ENCODE assay signal across 9 cellular contexts in genomic region chr14:70415788-70416187, GRCh38. TPM values are rescaled to one million over a fixed set of nuclear protein-coding genes. Genes with fewer than 3 reads are reported as not detected.
DNase-seq lines count a peak whose midpoint lies in the region; ATAC-seq and TF ChIP-seq lines count a peak whose summit lies in the region.
"Had no signal": no experiment of that assay in that cellular context is flagged by ENCODE, and none has a peak within 500 bp of the region (broad histone marks: within the 10 kb centered on the region; RNA-seq: fewer than 3 reads in every experiment).

No MANE protein-coding gene starts in this region.

- no peak for ATAC-seq in GM19397 (IDR thresholded peaks at IDR 0.05; ENCODE audit: unreplicated experiment)

- no peak for TF ChIP-seq POLR2A in Peyer's patch (IDR thresholded peaks at IDR 0.05)

- H3K27me3 ChIP-seq in Peyer's patch (no peaks in the 10 kb centered on the region), rectal smooth muscle tissue (ENCODE audit: control insufficient read depth, insufficient read depth, low read length) (no peaks in the 10 kb centered on the region), SJCRH30 (no peaks in the 10 kb centered on the region)
- H3K27me3 ChIP-seq: neutrophil had no signal

- peaks cover 0 to 6% (median 2%) of the 10 kb centered on the region in 4 donors for H3K4me1 ChIP-seq in Peyer's patch
- H3K4me1 ChIP-seq in rectal smooth muscle tissue (ENCODE audit: control insufficient read depth, insufficient read depth, low read length): peaks cover 3% of the 10 kb centered on the region
- H3K4me1 ChIP-seq in SJCRH30: no peaks in the 10 kb centered on the region

- H3K27ac ChIP-seq in Peyer's patch (no peak overlapping the region), rectal smooth muscle tissue (ENCODE audit: low read depth, low read length) (no peak overlapping the region), SJCRH30 (no peak overlapping the region)
- H3K27ac ChIP-seq: neutrophil had no signal

- DNase-seq in GM12864 (ENCODE audit: low read depth) (no peak), Peyer's patch (no peak), fibroblast of mammary gland (ENCODE audit: low read depth) (no peak), SJCRH30 (no peak), A172 (ENCODE audit: low spot score) (no peak), NCI-H1048 (lab: John Stamatoyannopoulos, UW) (no peak)

- H3K9me3 ChIP-seq in Peyer's patch (no peaks in the 10 kb centered on the region), SJCRH30 (replicated peaks) (no peaks in the 10 kb centered on the region)
- H3K9me3 ChIP-seq: neutrophil had no signal

- H3K9ac ChIP-seq in rectal smooth muscle tissue (ENCODE audit: low read length): no peak overlapping the region

- H3K4me3 ChIP-seq in GM12864 (ENCODE audit: low read depth, low read length) (peak overlapping the region; percentile 72; the same call in 1 of the 2 replicates), Peyer's patch (peak overlapping the region; percentile 52 to 69 (median 61)), fibroblast of mammary gland (ENCODE audit: control insufficient read depth, low read depth, low read length) (peak overlapping the region; percentile 11), rectal smooth muscle tissue (ENCODE audit: low read length) (peak overlapping the region; percentile 72), SJCRH30 (no peak overlapping the region; the same call in 1 of the 2 replicates)

- H3K36me3 ChIP-seq in Peyer's patch (peaks cover 0 to 2% (median 0%) of the 10 kb centered on the region in 3 donors), rectal smooth muscle tissue (ENCODE audit: control insufficient read depth, insufficient read depth, low read length) (peaks cover 6% of the 10 kb centered on the region), SJCRH30 (no peaks in the 10 kb centered on the region; the same call in 1 of the 2 replicates)
- H3K36me3 ChIP-seq: neutrophil had no signal

- TF ChIP-seq CTCF in GM12864 (IDR thresholded peaks at IDR 0.05; ENCODE audit: low read depth, low read length, missing control alignments): no peak
- no peak for TF ChIP-seq CTCF in Peyer's patch (IDR thresholded peaks at IDR 0.05)
- TF ChIP-seq CTCF in fibroblast of mammary gland (conservative IDR thresholded peaks at IDR 0.05; ENCODE audit: control insufficient read depth, insufficient read depth, low read depth, low read length): no peak

RNA-seq across cellular contexts. Expression of gene SYNJ2BP, which starts 1.1 kb away (rescaled TPM):
- 10 to 100 TPM; 34.4 to 40.2 (median 38.9) TPM for total RNA-seq in Peyer's patch
- 23.0 and 25.5 TPM in 2 replicates for total RNA-seq in SJCRH30 (2014; rRNA removed; shearing (Covaris generic))
- total RNA-seq in A172 (2014; rRNA removed; shearing (Covaris generic)): 15.7 and 20.3 TPM in 2 replicates

RNA-seq across cellular contexts. Expression of gene ADAM21, which starts 36.2 kb away (rescaled TPM):
- not detected for total RNA-seq in Peyer's patch
- 0.15 and 0.67 TPM in 2 replicates for total RNA-seq in SJCRH30 (2014; rRNA removed; shearing (Covaris generic))
- total RNA-seq in A172 (2014; rRNA removed; shearing (Covaris generic)): 0.17 and 0.41 TPM in 2 replicates

RNA-seq across cellular contexts. Expression of gene COX16, which starts 56.3 kb away (rescaled TPM):
- total RNA-seq in Peyer's patch: 10 to 100 TPM; 15.4 to 48.7 (median 25.9) TPM
- total RNA-seq in SJCRH30 (2014; rRNA removed; shearing (Covaris generic)): 60.5 and 71.0 TPM in 2 replicates
- total RNA-seq in A172 (2014; rRNA removed; shearing (Covaris generic)): 61.4 and 85.5 TPM in 2 replicates
